In the genomic region with DNA sequence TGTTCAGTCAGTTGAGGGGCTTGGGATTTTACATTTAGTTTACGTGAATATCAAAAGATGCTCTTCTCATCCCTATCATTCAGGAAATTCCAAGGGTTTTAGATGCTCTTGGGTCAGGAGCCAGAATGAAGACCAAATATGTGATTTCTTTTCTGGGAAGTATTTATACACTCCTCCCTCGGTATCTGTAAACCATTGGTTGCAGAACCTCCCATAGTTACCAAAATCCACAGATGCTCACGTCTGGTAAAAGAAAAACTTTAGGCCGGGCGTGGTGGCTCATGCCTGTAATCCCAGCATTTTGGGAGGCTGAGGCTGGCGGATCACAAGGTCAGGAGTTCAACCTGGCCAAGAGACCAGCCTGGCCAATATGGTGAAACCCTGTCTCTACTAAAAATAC, we compare ENCODE assay signal across 15 cellular contexts.
DNase-seq lines count a peak whose midpoint lies in the region; ATAC-seq and TF ChIP-seq lines count a peak whose summit lies in the region.
"Had no signal": no experiment of that assay in that cellular context is flagged by ENCODE, and none has a peak within 500 bp of the region (broad histone marks: within the 10 kb centered on the region; RNA-seq: fewer than 3 reads in every experiment).

No MANE protein-coding gene starts in this region.

- H2BK12ac ChIP-seq in H9 (ENCODE audit: insufficient read length, low read depth, low read length) = no peak overlapping the region

- H3K27ac Mint-ChIP-seq in mesothelial cell of epicardium (peak overlapping the region; percentile 26), H9 (no peak overlapping the region)
- H3K27ac Mint-ChIP-seq: activated naive CD4-positive, alpha-beta T cell treated with anti-CD3 and anti-CD28 coated beads for 36 hours; CD4-positive, alpha-beta T cell; stimulated activated memory B cell treated with anti-CD40 and anti-IgM and Interleukin-4, amounts not matched to agents 10 μg/mL and 1 μg/mL and 100 μg/mL, for 72 hours had no signal

- no peaks in the 10 kb centered on the region for H3K23me2 ChIP-seq in H9 (ENCODE audit: insufficient read length, low read depth, low read length, poor library complexity, severe bottlenecking)

- H3K4me3 Mint-ChIP-seq in mesothelial cell of epicardium (no peak overlapping the region), H9 (no peak overlapping the region)
- H3K4me3 Mint-ChIP-seq: activated naive CD4-positive, alpha-beta T cell treated with anti-CD3 and anti-CD28 coated beads for 36 hours; CD4-positive, alpha-beta T cell; stimulated activated memory B cell treated with anti-CD40 and anti-IgM and Interleukin-4, amounts not matched to agents 10 μg/mL and 1 μg/mL and 100 μg/mL, for 72 hours had no signal

- TF ChIP-seq RAD21 in IMR-90 (IDR thresholded peaks at IDR 0.05; ENCODE audit: low read length) = no peak

- H3K4me1 Mint-ChIP-seq in mesothelial cell of epicardium (peaks cover 10% of the 10 kb centered on the region), H9 (no peaks in the 10 kb centered on the region)
- H3K4me1 Mint-ChIP-seq: stimulated activated memory B cell treated with anti-CD40 and anti-IgM and Interleukin-4, amounts not matched to agents 10 μg/mL and 1 μg/mL and 100 μg/mL, for 72 hours had no signal

- POLR2A ChIA-PET in IMR-90 (lab: Charles Lee; ENCODE audit: unreplicated experiment) = no interaction called here

- H3K23ac ChIP-seq in IMR-90 (ENCODE audit: low read depth, low read length) (peak overlapping the region; percentile 72), H9 (ENCODE audit: insufficient read length, low read depth, low read length) (no peak overlapping the region)

- H3K4me2 ChIP-seq in IMR-90 (ENCODE audit: low read depth, low read length) (peak overlapping the region; percentile 68), H9 (ENCODE audit: insufficient read depth, insufficient read length, low read length) (no peak overlapping the region)

- 0 out of 2 replicates have a peak overlapping the region, but pooled peaks have one; percentile 33 for H3K14ac ChIP-seq in IMR-90 (replicated peaks; ENCODE audit: low read depth, low read length)
- H3K14ac ChIP-seq in H9 (ENCODE audit: insufficient read depth, low read length) = no peak overlapping the region

- H3K36me3 ChIP-seq in IMR-90 (ENCODE audit: control insufficient read depth, insufficient read depth, low read length) = no peaks in the 10 kb centered on the region
- peaks cover 0 to under 1% (median 0%) of the 10 kb centered on the region in 3 donors for H3K36me3 ChIP-seq in tibial nerve
- H3K36me3 ChIP-seq in prostate gland = no peaks in the 10 kb centered on the region

- H3K27ac ChIP-seq in IMR-90 (ENCODE audit: insufficient read depth, low read length) (peak overlapping the region; percentile 91; the same call in 1 of the 2 replicates), tibial nerve (peak overlapping the region in 3 of 4 donors; percentile 47 to 78 (median 50)), prostate gland (peak overlapping the region in 1 of 2 donors; percentile 18), H9 (ENCODE audit: insufficient read length, low read depth, low read length) (no peak overlapping the region)
- H3K27ac ChIP-seq: foreskin keratinocyte had no signal

- WGBS in IMR-90 (ENCODE audit: extremely low coverage in 2 of 2, insufficient read length in 1 of 2), 2 experiments = 51% methylated on average over 3 of the region's 6 CpGs; no CpG with 5 or more reads in 1 of the 2 experiments
- 68 to 72% methylated on average over 6 of the region's 6 CpGs for WGBS in tibial nerve, 2 donors
- WGBS in prostate gland = 78% methylated on average over 6 of the region's 6 CpGs
- no CpG with 5 or more reads among the region's 6 CpGs for WGBS in H9 (ENCODE audit: extremely low coverage, insufficient read length, low lambda C conversion rate)

- H2BK15ac ChIP-seq in IMR-90 (ENCODE audit: low read depth, low read length) = no peak overlapping the region
- no peak overlapping the region for H2BK15ac ChIP-seq in H9 (ENCODE audit: low read depth, low read length)

- BruUV-seq in IMR-90 (replicated peaks; lab: Mats Ljungman, UMichigan) = no TSS peak

- H3K79me1 ChIP-seq in IMR-90 (ENCODE audit: low read depth in 1 of 2, low read length in 2 of 2) (no peaks in the 10 kb centered on the region), H9 (ENCODE audit: insufficient read depth, low read depth, low read length, poor library complexity, severe bottlenecking) (no peaks in the 10 kb centered on the region)

- DNase-seq in IMR-90 (peak; percentile 52), fibroblast of peridontal ligament (ENCODE audit: extremely low read depth) (peak; percentile 45), mesothelial cell of epicardium (ENCODE audit: low spot score in 2 of 2, unreplicated experiment in 2 of 2) (no peak), tibial nerve (ENCODE audit: low spot score in 2 of 2) (peak in 1 of 2 donors; percentile 36), GDM1 (lab: John Stamatoyannopoulos, UW) (no peak), prostate gland (ENCODE audit: low spot score) (no peak), H9 (no peak), SW 1271 (lab: John Stamatoyannopoulos, UW) (no peak)
- DNase-seq: activated CD4-positive, alpha-beta T cell treated with anti-CD3 and anti-CD28 coated beads, Interleukin-2, amount 50 U/mL, for 4 hours; activated naive CD4-positive, alpha-beta T cell treated with anti-CD3 and anti-CD28 coated beads for 36 hours; CD4-positive, alpha-beta T cell; NCI-H2171 treated with DMSO at 0.1 percent for 48 hours; stimulated activated CD4-positive, alpha-beta T cell treated with anti-CD3 and anti-CD28 coated beads, Interleukin-2, amount 100 ng/mL, for 48 hours had no signal

- peaks cover 7% of the 10 kb centered on the region for H3K27me3 ChIP-seq in IMR-90 (ENCODE audit: control insufficient read depth, insufficient read depth, low read length)
- no peaks in the 10 kb centered on the region for H3K27me3 ChIP-seq in tibial nerve
- no peaks in the 10 kb centered on the region for H3K27me3 ChIP-seq in prostate gland (replicated peaks; ENCODE audit: insufficient read depth)
- no peaks in the 10 kb centered on the region for H3K27me3 ChIP-seq in H9 (ENCODE audit: insufficient read depth, low read length)

- TF ChIP-seq EP300 in tibial nerve (IDR thresholded peaks at IDR 0.05) = no peak

- dilution Hi-C loops in IMR-90 (cut with HindIII; ENCODE audit: low sequenced_read_pairs, unreplicated experiment) = no loop called here

- H3K9ac ChIP-seq in IMR-90 (ENCODE audit: low read depth, low read length) (no peak overlapping the region; the same call in 1 of the 2 replicates), H9 (ENCODE audit: extremely low read depth, insufficient read length, low read length) (no peak overlapping the region)

- H3T11ph ChIP-seq in H9 (ENCODE audit: low read length) = no peak overlapping the region

- H3K79me2 ChIP-seq in H9 (ENCODE audit: insufficient read depth, low read length) = no peaks in the 10 kb centered on the region

- no peaks in the 10 kb centered on the region for H3K36me3 Mint-ChIP-seq in mesothelial cell of epicardium
- H3K36me3 Mint-ChIP-seq in H9 (ENCODE audit: insufficient read depth in 1 of 3, low read depth in 3 of 3) = peaks cover 5 to 17% (median 16%) of the 10 kb centered on the region in 3 experiments; a peak in 6 of 7 replicates

- peak overlapping the region; percentile 65; the same call in 1 of the 2 replicates for H4K5ac ChIP-seq in IMR-90 (ENCODE audit: low read depth, low read length)
- no peak overlapping the region for H4K5ac ChIP-seq in H9 (ENCODE audit: insufficient read length, low read depth, low read length)

- peak overlapping the region; percentile 83 for H2BK120ac ChIP-seq in IMR-90 (ENCODE audit: low read depth, low read length)
- H2BK120ac ChIP-seq in H9 (ENCODE audit: low read depth, low read length, poor library complexity, severe bottlenecking) = no peak overlapping the region

- peaks cover 10% of the 10 kb centered on the region for H3K4me1 ChIP-seq in IMR-90 (ENCODE audit: control insufficient read depth, insufficient read depth, low read length)
- H3K4me1 ChIP-seq in tibial nerve = peaks cover 0 to 5% (median 1%) of the 10 kb centered on the region in 4 donors
- H3K4me1 ChIP-seq in prostate gland (replicated peaks) = no peaks in the 10 kb centered on the region
- no peaks in the 10 kb centered on the region for H3K4me1 ChIP-seq in H9 (ENCODE audit: insufficient read depth, low read length)
- H3K4me1 ChIP-seq: foreskin keratinocyte had no signal

- H2AK5ac ChIP-seq in IMR-90 (ENCODE audit: low read depth, low read length) = no peak overlapping the region
- H2AK5ac ChIP-seq in H9 (ENCODE audit: insufficient read length, low read length) = no peak overlapping the region

- H3K4me3 ChIP-seq in IMR-90 (ENCODE audit: insufficient read depth, low read depth, low read length) = no peak overlapping the region
- no peak overlapping the region for H3K4me3 ChIP-seq in tibial nerve
- H3K4me3 ChIP-seq in prostate gland = no peak overlapping the region

- no peak overlapping the region for H4K91ac ChIP-seq in IMR-90 (ENCODE audit: insufficient read depth, low read depth, low read length)
- H4K91ac ChIP-seq in H9 (ENCODE audit: insufficient read length, low read depth, low read length) = no peak overlapping the region

- in situ Hi-C loops in IMR-90 (cut with MboI; ENCODE audit: low sequenced_read_pairs) = no loop called here

- peak; percentile 85 for ATAC-seq in IMR-90 (ENCODE audit: low read depth)
- ATAC-seq: foreskin keratinocyte; stimulated activated memory B cell treated with anti-CD40 and anti-IgM and Interleukin-4, amounts not matched to agents 10 μg/mL and 1 μg/mL and 100 μg/mL, for 72 hours had no signal

- TF ChIP-seq POLR2A in IMR-90 (IDR thresholded peaks at IDR 0.05; ENCODE audit: low read depth, low read length) (no peak), tibial nerve (IDR thresholded peaks at IDR 0.05) (no peak), prostate gland (IDR thresholded peaks at IDR 0.05) (no peak)

- H3K4ac ChIP-seq in IMR-90 (ENCODE audit: low read depth, low read length) (peak overlapping the region; percentile 55), H9 (ENCODE audit: low read depth, low read length) (no peak overlapping the region)

- H3K18ac ChIP-seq in IMR-90 (ENCODE audit: low read depth, low read length) (peak overlapping the region; percentile 65), H9 (ENCODE audit: insufficient read length, low read depth, low read length) (no peak overlapping the region)

- H4K20me1 ChIP-seq in IMR-90 (ENCODE audit: insufficient read depth, low read length) (no peaks in the 10 kb centered on the region; the same call in 1 of the 2 replicates), H9 (ENCODE audit: control insufficient read depth, insufficient read depth, insufficient read length) (peaks cover 3% of the 10 kb centered on the region)

- H2BK5ac ChIP-seq in IMR-90 (ENCODE audit: low read depth, low read length, poor library complexity, severe bottlenecking) (peak overlapping the region; percentile 64), H9 (ENCODE audit: insufficient read length, low read length) (no peak overlapping the region)

- H2AFZ ChIP-seq in IMR-90 (replicated peaks; ENCODE audit: low read length, poor library complexity) = no peak overlapping the region
- H2AFZ ChIP-seq in H9 (ENCODE audit: low read length) = no peak overlapping the region

- H3K9me3 ChIP-seq in IMR-90 (ENCODE audit: control insufficient read depth, insufficient read depth, low read length) = peaks cover 7% of the 10 kb centered on the region
- H3K9me3 ChIP-seq in tibial nerve = peaks cover 0 to 12% (median 0%) of the 10 kb centered on the region in 4 donors
- no peaks in the 10 kb centered on the region for H3K9me3 ChIP-seq in prostate gland
- H3K9me3 ChIP-seq in H9 (ENCODE audit: control insufficient read depth, low read depth, low read length) = peaks cover 32% of the 10 kb centered on the region

- H3K27me3 Mint-ChIP-seq in mesothelial cell of epicardium (ENCODE audit: low read depth) = no peaks in the 10 kb centered on the region
- peaks cover 20% of the 10 kb centered on the region for H3K27me3 Mint-ChIP-seq in H9 (ENCODE audit: low read depth)

- H2AK9ac ChIP-seq in IMR-90 (replicated peaks; ENCODE audit: low read depth, low read length, poor library complexity) = no peak overlapping the region

- H4K8ac ChIP-seq in IMR-90 (ENCODE audit: low read depth in 2 of 2, low read length in 2 of 2) = peak overlapping the region in 1 of 2 experiments; percentile 65; a peak in 1 of 4 replicates
- no peak overlapping the region for H4K8ac ChIP-seq in H9 (replicated peaks; ENCODE audit: insufficient read length, low read depth, low read length)

- H2BK20ac ChIP-seq in IMR-90 (ENCODE audit: low read depth, low read length) = peak overlapping the region; percentile 72
- H2BK20ac ChIP-seq in H9 (ENCODE audit: low read depth, low read length, poor library complexity, severe bottlenecking) = no peak overlapping the region

- H3K9me1 ChIP-seq in IMR-90 (ENCODE audit: insufficient read depth, low read length) = no peaks in the 10 kb centered on the region

- CTCF ChIA-PET in IMR-90 (lab: Yijun Ruan, JAX) = no interaction called here

- H3K9me3 Mint-ChIP-seq in mesothelial cell of epicardium = peaks cover 26% of the 10 kb centered on the region
- peaks cover 28 to 36% of the 10 kb centered on the region in 2 experiments for H3K9me3 Mint-ChIP-seq in H9

- intact Hi-C loops in IMR-90 (cut with micrococcal nuclease) (no loop called here), prostate gland (cut with DNase I) (no loop called here)

- H3K56ac ChIP-seq in IMR-90 (ENCODE audit: extremely low read depth, insufficient read depth, low read length) (no peak overlapping the region), H9 (ENCODE audit: insufficient read length, low read depth, low read length) (no peak overlapping the region)

- no peak for TF ChIP-seq CTCF in IMR-90 (conservative IDR thresholded peaks at IDR 0.05; ENCODE audit: low read depth, low read length)
- no peak for TF ChIP-seq CTCF in mesothelial cell of epicardium (IDR thresholded peaks at IDR 0.05; ENCODE audit: unreplicated experiment)
- TF ChIP-seq CTCF in tibial nerve (IDR thresholded peaks at IDR 0.05) = no peak
- no peak for TF ChIP-seq CTCF in prostate gland (IDR thresholded peaks at IDR 0.05)
- no peak for TF ChIP-seq CTCF in H9 (conservative IDR thresholded peaks at IDR 0.05)

Comparison
In these comparisons a context has a peak if more than half of its experiments do, and no peak if none do; other contexts are left out.
1. DNase-seq: peak in IMR-90 (single experiment) and fibroblast of peridontal ligament (single experiment); none in mesothelial cell of epicardium (0 of 2), GDM1 (single experiment), prostate gland (single experiment), H9 (single experiment) and SW 1271 (0 of 2).